ENCODE assay signal across 8 cellular contexts in genomic region chr7:151057038-151057736, GRCh38. TPM values are rescaled to one million over a fixed set of nuclear protein-coding genes. Genes with fewer than 3 reads are reported as not detected.
A peak's percentile ranks its signal among the peaks of the same experiment; 100 is the strongest.
DNase-seq lines count a peak whose midpoint lies in the region; ATAC-seq, FAIRE-seq and TF ChIP-seq lines count a peak whose summit lies in the region.

No MANE protein-coding gene starts in this region.

- DNase-seq in activated CD4-positive, alpha-beta T cell treated with anti-CD3 and anti-CD28 coated beads, Interleukin-2, amount 10 ng/mL, durations not matched to agents 24 days and 14 days: no peak
- no peak for DNase-seq in activated CD4-positive, alpha-beta T cell treated with anti-CD3 and anti-CD28 coated beads, Interleukin-2, amount 50 U/mL, for 1 hour
- DNase-seq in epithelial cell of proximal tubule (ENCODE audit: low read depth) (no peak), pancreas (no peak), caudate nucleus (lab: John Stamatoyannopoulos, UW) (no peak)
- DNase-seq in activated effector memory CD4-positive, alpha-beta T cell treated with anti-CD3 and anti-CD28 coated beads, Interleukin-2, amount 50 U/mL, for 16 hours: no peak

- no peaks in the 10 kb centered on the region for H3K27me3 Mint-ChIP-seq in activated CD4-positive, alpha-beta T cell treated with anti-CD3 and anti-CD28 coated beads, Interleukin-2, amount 10 ng/mL, durations not matched to agents 24 days and 14 days

- H3K4me3 ChIP-seq in OCI-LY3 (ENCODE audit: low read length) (peak overlapping the region; percentile 90), epithelial cell of proximal tubule (ENCODE audit: low read depth, low read length) (peak overlapping the region; percentile 71), pancreas (peak overlapping the region; percentile 36 to 81 (median 64))

- H3K36me3 Mint-ChIP-seq in activated CD4-positive, alpha-beta T cell treated with anti-CD3 and anti-CD28 coated beads, Interleukin-2, amount 10 ng/mL, durations not matched to agents 24 days and 14 days (ENCODE audit: low read depth): peaks cover 9% of the 10 kb centered on the region

- H3K27me3 ChIP-seq in OCI-LY3 (ENCODE audit: low read depth, low read length) (no peaks in the 10 kb centered on the region), pancreas (no peaks in the 10 kb centered on the region)

- H3K9ac ChIP-seq in OCI-LY3 (ENCODE audit: low read length): peak overlapping the region; percentile 71

- ATAC-seq in HG02798 (IDR thresholded peaks at IDR 0.05; ENCODE audit: poor library complexity, unreplicated experiment) (peak; percentile 9), pancreas (peak in 2 of 4 donors; percentile 0 to 1)

- H3K4me1 Mint-ChIP-seq in activated CD4-positive, alpha-beta T cell treated with anti-CD3 and anti-CD28 coated beads, Interleukin-2, amount 10 ng/mL, durations not matched to agents 24 days and 14 days: peaks cover 44% of the 10 kb centered on the region

- peak overlapping the region; percentile 99 for H3K4me3 Mint-ChIP-seq in activated CD4-positive, alpha-beta T cell treated with anti-CD3 and anti-CD28 coated beads, Interleukin-2, amount 10 ng/mL, durations not matched to agents 24 days and 14 days

- H2AFZ ChIP-seq in OCI-LY3 (ENCODE audit: low read depth, low read length): peak overlapping the region; percentile 52; the same call in 1 of the 2 replicates

- H3K9me3 ChIP-seq in OCI-LY3 (ENCODE audit: insufficient read depth, low read length): no peaks in the 10 kb centered on the region
- no peaks in the 10 kb centered on the region for H3K9me3 ChIP-seq in pancreas

- H3K27ac Mint-ChIP-seq in activated CD4-positive, alpha-beta T cell treated with anti-CD3 and anti-CD28 coated beads, Interleukin-2, amount 10 ng/mL, durations not matched to agents 24 days and 14 days: peak overlapping the region; percentile 69

- FAIRE-seq in pancreas (lab: Jason Lieb, UNC): no peak

- intact Hi-C loops in activated CD4-positive, alpha-beta T cell treated with anti-CD3 and anti-CD28 coated beads, Interleukin-2, amount 10 ng/mL, durations not matched to agents 24 days and 14 days (cut with micrococcal nuclease): no loop called here
- intact Hi-C loops in pancreas (cut with DNase I): no loop called here

- H3K4me1 ChIP-seq in OCI-LY3 (ENCODE audit: low read length) (peaks cover 16% of the 10 kb centered on the region), pancreas (peaks cover 22 to 24% (median 24%) of the 10 kb centered on the region in 3 donors)

- 4 to 6% methylated on average over 25 to 26 of the region's 26 CpGs for WGBS in pancreas, 2 donors

- H4K20me1 ChIP-seq in OCI-LY3 (ENCODE audit: insufficient read depth, low read length): peaks cover 12% of the 10 kb centered on the region

- no peak for TF ChIP-seq CTCF in OCI-LY3 (IDR thresholded peaks at IDR 0.05; ENCODE audit: low read depth, low read length)
- no peak for TF ChIP-seq CTCF in epithelial cell of proximal tubule (conservative IDR thresholded peaks at IDR 0.05; ENCODE audit: low read depth, low read length)
- TF ChIP-seq CTCF in pancreas (IDR thresholded peaks at IDR 0.05): no peak

- H3K36me3 ChIP-seq in OCI-LY3 (replicated peaks; ENCODE audit: low read depth, low read length) (no peaks in the 10 kb centered on the region), pancreas (no peaks in the 10 kb centered on the region)

- H3K4me2 ChIP-seq in OCI-LY3 (ENCODE audit: low read length): peak overlapping the region; percentile 90

- H3K27ac ChIP-seq in OCI-LY3 (ENCODE audit: low read length): no peak overlapping the region
- H3K27ac ChIP-seq in pancreas: no peak overlapping the region
- H3K27ac ChIP-seq in caudate nucleus (ENCODE audit: low read depth, low read length): no peak overlapping the region

- H3K9me3 Mint-ChIP-seq in activated CD4-positive, alpha-beta T cell treated with anti-CD3 and anti-CD28 coated beads, Interleukin-2, amount 10 ng/mL, durations not matched to agents 24 days and 14 days: no peaks in the 10 kb centered on the region

- H3K79me2 ChIP-seq in OCI-LY3 (ENCODE audit: low read length): peaks cover 26% of the 10 kb centered on the region

RNA-seq across cellular contexts. Expression of gene CDK5, which starts 0.5 kb away (rescaled TPM):
- total RNA-seq in activated CD4-positive, alpha-beta T cell treated with anti-CD3 and anti-CD28 coated beads, Interleukin-2, amount 10 ng/mL, durations not matched to agents 24 days and 14 days: 26.5 and 26.8 TPM in 2 replicates
- total RNA-seq in epithelial cell of proximal tubule (19.3 and 21.1 TPM in 2 replicates), pancreas (1 to 10 TPM; 3.7 to 7.0 (median 4.8) TPM)
- 1 to 10 TPM; 4.6 to 7.8 TPM for polyA plus RNA-seq in pancreas

RNA-seq across cellular contexts. Expression of gene SLC4A2, which starts 2.2 kb away (rescaled TPM):
- total RNA-seq in activated CD4-positive, alpha-beta T cell treated with anti-CD3 and anti-CD28 coated beads, Interleukin-2, amount 10 ng/mL, durations not matched to agents 24 days and 14 days: 115 and 127 TPM in 2 replicates
- 115 and 164 TPM in 2 replicates for total RNA-seq in epithelial cell of proximal tubule
- total RNA-seq in pancreas: 100 to 1,000 TPM in 1 of 6 donors, 10 to 100 TPM in 5; 69.2 to 117 (median 85.5) TPM
- 100 to 1,000 TPM; 188 to 211 TPM for polyA plus RNA-seq in pancreas

RNA-seq across cellular contexts. Expression of gene ASIC3, which starts 8.9 kb away (rescaled TPM):
- 3.5 and 4.0 TPM in 2 replicates for total RNA-seq in activated CD4-positive, alpha-beta T cell treated with anti-CD3 and anti-CD28 coated beads, Interleukin-2, amount 10 ng/mL, durations not matched to agents 24 days and 14 days
- total RNA-seq in epithelial cell of proximal tubule (2.5 TPM in 1 of 2 replicates, not detected in the other), pancreas (1 to 10 TPM in 1 of 6 donors, under 1 TPM in 5; 0.47 to 2.1 (median 0.71) TPM)
- 1 to 10 TPM; 7.0 to 8.7 TPM for polyA plus RNA-seq in pancreas

RNA-seq across cellular contexts. Expression of gene FASTK, which starts 23.4 kb away (rescaled TPM):
- total RNA-seq in activated CD4-positive, alpha-beta T cell treated with anti-CD3 and anti-CD28 coated beads, Interleukin-2, amount 10 ng/mL, durations not matched to agents 24 days and 14 days: 90.8 and 92.3 TPM in 2 replicates
- total RNA-seq in epithelial cell of proximal tubule: 61.2 and 89.8 TPM in 2 replicates
- total RNA-seq in pancreas: 10 to 100 TPM; 23.5 to 51.1 (median 35.9) TPM
- 100 to 1,000 TPM; 178 to 265 TPM for polyA plus RNA-seq in pancreas

RNA-seq across cellular contexts. Expression of gene TMUB1, which starts 26.1 kb away (rescaled TPM):
- total RNA-seq in activated CD4-positive, alpha-beta T cell treated with anti-CD3 and anti-CD28 coated beads, Interleukin-2, amount 10 ng/mL, durations not matched to agents 24 days and 14 days: 53.8 and 59.2 TPM in 2 replicates
- total RNA-seq in epithelial cell of proximal tubule: 73.7 and 94.9 TPM in 2 replicates
- total RNA-seq in pancreas: 10 to 100 TPM; 34.5 to 49.8 (median 39.3) TPM
- 100 to 1,000 TPM in 1 of 2 donors, 10 to 100 TPM in 1; 52.8 to 103 TPM for polyA plus RNA-seq in pancreas
